Comparison of ENCODE assay signal across 8 cellular contexts in genomic region chr17:57084802-57085447, GRCh38. TPM values are rescaled to one million over a fixed set of nuclear protein-coding genes. Genes with fewer than 3 reads are reported as not detected.
DNase-seq lines count a peak whose midpoint lies in the region; ATAC-seq and FAIRE-seq lines count a peak whose summit lies in the region.

A gene with protein sequence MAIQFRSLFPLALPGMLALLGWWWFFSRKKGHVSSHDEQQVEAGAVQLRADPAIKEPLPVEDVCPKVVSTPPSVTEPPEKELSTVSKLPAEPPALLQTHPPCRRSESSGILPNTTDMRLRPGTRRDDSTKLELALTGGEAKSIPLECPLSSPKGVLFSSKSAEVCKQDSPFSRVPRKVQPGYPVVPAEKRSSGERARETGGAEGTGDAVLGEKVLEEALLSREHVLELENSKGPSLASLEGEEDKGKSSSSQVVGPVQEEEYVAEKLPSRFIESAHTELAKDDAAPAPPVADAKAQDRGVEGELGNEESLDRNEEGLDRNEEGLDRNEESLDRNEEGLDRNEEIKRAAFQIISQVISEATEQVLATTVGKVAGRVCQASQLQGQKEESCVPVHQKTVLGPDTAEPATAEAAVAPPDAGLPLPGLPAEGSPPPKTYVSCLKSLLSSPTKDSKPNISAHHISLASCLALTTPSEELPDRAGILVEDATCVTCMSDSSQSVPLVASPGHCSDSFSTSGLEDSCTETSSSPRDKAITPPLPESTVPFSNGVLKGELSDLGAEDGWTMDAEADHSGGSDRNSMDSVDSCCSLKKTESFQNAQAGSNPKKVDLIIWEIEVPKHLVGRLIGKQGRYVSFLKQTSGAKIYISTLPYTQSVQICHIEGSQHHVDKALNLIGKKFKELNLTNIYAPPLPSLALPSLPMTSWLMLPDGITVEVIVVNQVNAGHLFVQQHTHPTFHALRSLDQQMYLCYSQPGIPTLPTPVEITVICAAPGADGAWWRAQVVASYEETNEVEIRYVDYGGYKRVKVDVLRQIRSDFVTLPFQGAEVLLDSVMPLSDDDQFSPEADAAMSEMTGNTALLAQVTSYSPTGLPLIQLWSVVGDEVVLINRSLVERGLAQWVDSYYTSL (plus strand): TSS chr17:57085246. CDS start chr17:57105465, 20,219 bp downstream.

- FAIRE-seq in urothelium cell line (lab: Jason Lieb, UNC), result peak; percentile 69

- ATAC-seq in GM18502 (IDR thresholded peaks at IDR 0.05; ENCODE audit: poor library complexity, unreplicated experiment), result peak; percentile 88
- peak; percentile 78 for ATAC-seq in HG02943 (IDR thresholded peaks at IDR 0.05; ENCODE audit: low read depth, unreplicated experiment)
- ATAC-seq in T-helper 17 cell, result peak; percentile 90
- ATAC-seq in left ventricle myocardium superior, result peak; percentile 89

- H3K36me3 Mint-ChIP-seq in T-helper 17 cell (ENCODE audit: low read depth), result peaks cover 4% of the 10 kb centered on the region

- H3K27me3 Mint-ChIP-seq in T-helper 17 cell, result no peaks in the 10 kb centered on the region

- peak within 1 kb of the TSS; percentile 89 for H3K27ac Mint-ChIP-seq in T-helper 17 cell

- H3K9me3 ChIP-seq in T-helper 17 cell (ENCODE audit: control insufficient read depth, low read length, poor library complexity, severe bottlenecking), result no peaks in the 10 kb centered on the region

- DNase-seq in NCI-H187 (lab: John Stamatoyannopoulos, UW) (peak; percentile 93 to 95), T-helper 17 cell (peak; percentile 96 to 98 (median 97)), amygdala (lab: John Stamatoyannopoulos, UW) (peak in 55 of 56 donors; percentile 40 to 96 (median 88)), left ventricle myocardium superior (peak; percentile 99), pulmonary artery endothelial cell (ENCODE audit: low read depth, low spot score) (peak; percentile 72), urothelium cell line (ENCODE audit: low spot score) (peak; percentile 100)

- intact Hi-C loops in left ventricle myocardium superior (cut with micrococcal nuclease), result no loop called here

- H3K4me1 Mint-ChIP-seq in T-helper 17 cell, result peaks cover 22% of the 10 kb centered on the region

- H3K4me3 Mint-ChIP-seq in T-helper 17 cell, result peak within 1 kb of the TSS; percentile 90

RNA-seq across cellular contexts. Expression of the gene that starts here (rescaled TPM):
- total RNA-seq in T-helper 17 cell (10 to 100 TPM; 25.8 to 26.3 TPM), left ventricle myocardium superior (282 TPM), pulmonary artery endothelial cell (26.6 and 31.0 TPM in 2 replicates)

Comparison
In these comparisons a context has a peak if more than half of its experiments do, and no peak if none do; other contexts are left out.
1. Peak in every context shown above with its lines: DNase-seq and ATAC-seq.